8 cellular contexts compared by ENCODE assay signal in the genomic region with DNA sequence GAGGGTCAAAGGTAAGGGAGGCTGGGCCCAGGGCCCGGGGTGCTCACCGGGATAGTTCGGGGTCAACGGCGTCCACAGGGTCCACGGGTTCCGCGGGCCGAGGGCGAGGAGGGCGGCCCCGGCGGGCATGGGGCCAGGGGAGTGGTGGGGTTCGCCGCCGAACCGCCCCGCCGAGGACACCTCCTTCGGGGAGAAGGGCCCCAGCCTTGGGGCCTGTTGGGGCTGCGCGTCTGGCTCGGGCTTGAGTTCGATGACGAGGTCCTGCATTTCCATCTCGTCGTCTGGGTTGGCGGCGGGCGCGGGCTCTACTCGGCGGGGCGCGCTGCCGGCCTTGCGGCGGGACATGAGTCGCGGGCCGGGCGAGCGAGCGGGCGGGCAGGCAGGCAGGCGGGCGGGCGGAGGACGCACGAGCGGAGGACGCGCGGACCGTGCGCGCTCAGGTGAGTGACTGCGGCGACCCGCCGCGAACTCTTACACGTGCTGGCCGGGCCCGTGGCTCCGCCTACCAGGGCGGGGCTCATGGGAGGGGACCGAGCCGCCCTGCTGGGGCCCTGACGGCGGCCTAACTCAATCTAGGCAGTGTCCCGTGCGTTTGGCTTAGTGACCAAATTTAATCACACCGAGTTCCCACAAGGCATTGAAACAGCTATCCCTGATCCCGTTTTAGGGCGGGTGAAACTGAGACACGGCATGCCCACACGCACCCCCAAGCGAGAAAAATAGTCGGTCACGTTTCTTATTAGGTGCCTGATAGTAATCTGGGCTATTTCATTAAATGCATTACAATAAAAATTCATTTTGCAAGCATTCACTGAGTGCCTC. TPM values are rescaled to one million over a fixed set of nuclear protein-coding genes. Genes with fewer than 3 reads are reported as not detected.
A peak's percentile ranks its signal among the peaks of the same experiment; 100 is the strongest.
DNase-seq lines count a peak whose midpoint lies in the region; ATAC-seq and TF ChIP-seq lines count a peak whose summit lies in the region.

A gene (minus strand): TSS at position 450 of the 822 bp plus-strand sequence. CDS start 105 bp downstream, at position 345.

- peak within 1 kb of the TSS; percentile 82 for H3K4me3 Mint-ChIP-seq in Caco-2 (ENCODE audit: unreplicated experiment)
- peak within 1 kb of the TSS; percentile 81 for H3K4me3 Mint-ChIP-seq in activated naive CD4-positive, alpha-beta T cell treated with anti-CD3 and anti-CD28 coated beads, Interleukin-2, amount 50 U/mL, for 24 hours

- H3K4me3 ChIP-seq in Caco-2 (ENCODE audit: low read depth, low read length), result peak within 1 kb of the TSS; percentile 89
- H3K4me3 ChIP-seq in left ventricle myocardium inferior, result peak within 1 kb of the TSS; percentile 66

- peak; percentile 39 for ATAC-seq in GM19467 (IDR thresholded peaks at IDR 0.05; ENCODE audit: unreplicated experiment)
- peak; percentile 55 for ATAC-seq in sciatic nerve

- no peaks in the 10 kb centered on the region for H3K27me3 Mint-ChIP-seq in Caco-2 (ENCODE audit: insufficient read depth, unreplicated experiment)
- H3K27me3 Mint-ChIP-seq in activated naive CD4-positive, alpha-beta T cell treated with anti-CD3 and anti-CD28 coated beads, Interleukin-2, amount 50 U/mL, for 24 hours, result no peaks in the 10 kb centered on the region

- no peak for TF ChIP-seq CTCF in Caco-2 (IDR thresholded peaks at IDR 0.05; ENCODE audit: insufficient read depth in 1 of 2, low read depth in 1 of 2, low read length in 1 of 2, severe bottlenecking in 1 of 2, unreplicated experiment in 1 of 2)
- TF ChIP-seq CTCF in left ventricle myocardium inferior (IDR thresholded peaks at IDR 0.05; ENCODE audit: borderline replicate concordance), result no peak

- H3K9me3 ChIP-seq in Caco-2, result no peaks in the 10 kb centered on the region
- no peaks in the 10 kb centered on the region for H3K9me3 ChIP-seq in left ventricle myocardium inferior (replicated peaks)

- peak within 1 kb of the TSS; percentile 25 for H3K27ac Mint-ChIP-seq in Caco-2 (ENCODE audit: unreplicated experiment)
- H3K27ac Mint-ChIP-seq in activated naive CD4-positive, alpha-beta T cell treated with anti-CD3 and anti-CD28 coated beads, Interleukin-2, amount 50 U/mL, for 24 hours, result peak within 1 kb of the TSS; percentile 55

- no peaks in the 10 kb centered on the region for H3K9me3 Mint-ChIP-seq in Caco-2 (ENCODE audit: unreplicated experiment)
- no peaks in the 10 kb centered on the region for H3K9me3 Mint-ChIP-seq in activated naive CD4-positive, alpha-beta T cell treated with anti-CD3 and anti-CD28 coated beads, Interleukin-2, amount 50 U/mL, for 24 hours

- H3K27me3 ChIP-seq in Caco-2 (replicated peaks; ENCODE audit: control insufficient read depth, insufficient read depth, low read length) (no peaks in the 10 kb centered on the region), left ventricle myocardium inferior (ENCODE audit: low read depth) (no peaks in the 10 kb centered on the region)

- intact Hi-C loops in Caco-2 (cut with micrococcal nuclease; ENCODE audit: unreplicated experiment) (loop anchor here (1.0 to 10.0 kb wide), 3 partner anchors 15 to 171 kb away; a partner anchor contains a TSS), left ventricle myocardium inferior (cut with micrococcal nuclease) (no loop called here), sciatic nerve (cut with DNase I) (no loop called here)

- DNase-seq in Caco-2 (peak; percentile 90 to 94), HuH-7.5 (ENCODE audit: low spot score) (peak; percentile 96), SKM-1 (lab: John Stamatoyannopoulos, UW; ENCODE audit: unreplicated experiment) (peak; percentile 7), left ventricle myocardium inferior (peak; percentile 71), sciatic nerve (ENCODE audit: low spot score) (peak; percentile 75), occipital lobe (lab: John Stamatoyannopoulos, UW) (no peak)

- POLR2A ChIA-PET in Caco-2 (lab: Charles Lee), result interaction anchor here (0.6 to 2.9 kb wide), 2 partner anchors 16 to 380 kb away, joined by 3 to 14 read pairs; no protein-coding TSS in a partner anchor

- peaks cover 16% of the 10 kb centered on the region for H3K4me1 Mint-ChIP-seq in Caco-2 (ENCODE audit: low read depth, unreplicated experiment)
- H3K4me1 Mint-ChIP-seq in activated naive CD4-positive, alpha-beta T cell treated with anti-CD3 and anti-CD28 coated beads, Interleukin-2, amount 50 U/mL, for 24 hours, result peaks cover 37% of the 10 kb centered on the region

- CTCF ChIA-PET in Caco-2 (lab: Charles Lee), result interaction anchor here (0.6 to 2.0 kb wide), 3 partner anchors 16 to 275 kb away, joined by 3 to 6 read pairs (median 4); a partner anchor contains a TSS

- H3K36me3 Mint-ChIP-seq in Caco-2 (ENCODE audit: insufficient read depth, unreplicated experiment), result peaks cover 46% of the 10 kb centered on the region
- peaks cover 1% of the 10 kb centered on the region for H3K36me3 Mint-ChIP-seq in activated naive CD4-positive, alpha-beta T cell treated with anti-CD3 and anti-CD28 coated beads, Interleukin-2, amount 50 U/mL, for 24 hours

- H3K27ac ChIP-seq in left ventricle myocardium inferior (replicated peaks), result peak within 1 kb of the TSS; percentile 51

- H3K4me1 ChIP-seq in Caco-2 (peaks cover 24% of the 10 kb centered on the region), left ventricle myocardium inferior (peaks cover 50% of the 10 kb centered on the region)

- no TSS peak for BruUV-seq in Caco-2 (replicated peaks; lab: Mats Ljungman, UMichigan)

- H3K36me3 ChIP-seq in Caco-2 (ENCODE audit: control insufficient read depth, insufficient read depth, low read length) (peaks cover 1% of the 10 kb centered on the region; the same call in 1 of the 2 replicates), left ventricle myocardium inferior (peaks cover 5% of the 10 kb centered on the region)

RNA-seq across cellular contexts. Expression of the gene that starts here (rescaled TPM):
- 8.4 and 9.4 TPM in 2 replicates for total RNA-seq in Caco-2 (2022)
- not detected for total RNA-seq in left ventricle myocardium inferior
- total RNA-seq in sciatic nerve, result 0.45 TPM
- not detected for total RNA-seq in occipital lobe

Comparison
In these comparisons a context has a peak if more than half of its experiments do, and no peak if none do; other contexts are left out.
1. Peak in DNase-seq, H3K4me3 ChIP-seq and H3K27ac ChIP-seq in left ventricle myocardium inferior; RNA of the gene not detected or under 1 TPM.
2. Peak in DNase-seq and ATAC-seq in sciatic nerve; RNA of the gene not detected or under 1 TPM.